ENCODE assay signal across 1 cellular context in genomic region chr7:152038410-152038809, GRCh38.
TF ChIP-seq lines count a peak whose summit lies in the region.

No MANE protein-coding gene starts in this region.

TF ChIP-seq in K562, 482 proteins besides CTCF, POLR2A, EP300 and RAD21 (continued from another document):
- TF ChIP-seq CBX3 (IDR thresholded peaks at IDR 0.05; ENCODE audit: borderline replicate concordance in 1 of 2, low read length in 2 of 2) (peak in 1 of 2 experiments; percentile 53; a peak in 1 of 3 replicates), CBX5 (IDR thresholded peaks at IDR 0.05; ENCODE audit: borderline replicate concordance, low read depth) (0 out of 2 replicates have a peak, but pooled peaks have one; percentile 42), TRIM28 (IDR thresholded peaks at IDR 0.05) (peak; percentile 66; the same call in 1 of the 2 replicates)
TF ChIP-seq in K562: peak in this region for 4; not testable (repeated sequence) for 478.
